10 cellular contexts compared by ENCODE assay signal in the genomic region with DNA sequence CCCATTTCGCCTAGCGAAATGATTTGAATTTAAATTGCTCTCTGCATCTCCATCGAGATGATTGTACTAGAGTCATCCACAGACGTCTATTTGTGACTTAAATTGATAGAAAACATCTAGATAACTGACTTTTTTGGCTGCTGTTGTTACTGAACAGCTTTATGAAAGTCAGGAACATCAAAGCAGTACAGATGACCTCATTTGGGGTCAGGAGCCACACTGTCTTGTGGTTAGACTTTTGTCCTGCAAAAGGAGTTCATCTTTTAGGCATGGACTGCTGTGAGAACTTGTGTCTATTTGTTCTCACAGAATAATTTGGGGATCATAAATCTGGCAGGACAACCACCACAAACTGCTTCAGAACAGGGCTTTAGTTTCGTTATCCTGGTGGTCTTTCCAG. TPM values are rescaled to one million over a fixed set of nuclear protein-coding genes. Genes with fewer than 3 reads are reported as not detected.
"Had no signal": no experiment of that assay in that cellular context is flagged by ENCODE, and none has a peak within 500 bp of the region (broad histone marks: within the 10 kb centered on the region; RNA-seq: fewer than 3 reads in every experiment).

No MANE protein-coding gene starts in this region.

RNA-seq across cellular contexts. Expression of gene OR2T11, which starts 4.8 kb away (rescaled TPM):
- total RNA-seq: activated CD8-positive, alpha-beta memory T cell treated with anti-CD3 and anti-CD28 coated beads for 36 hours; adrenal gland; cardiac septum; esophagus muscularis mucosa; fibroblast of villous mesenchyme; liver; occipital lobe; progenitor cell of endocrine pancreas; right cardiac atrium; urinary bladder had no signal

RNA-seq across cellular contexts. Expression of gene OR2T35, which starts 5.4 kb away (rescaled TPM):
- total RNA-seq: activated CD8-positive, alpha-beta memory T cell treated with anti-CD3 and anti-CD28 coated beads for 36 hours; adrenal gland; cardiac septum; esophagus muscularis mucosa; fibroblast of villous mesenchyme; liver; occipital lobe; progenitor cell of endocrine pancreas; right cardiac atrium; urinary bladder had no signal

RNA-seq across cellular contexts. Expression of gene OR2T27, which starts 15.7 kb away (rescaled TPM):
- total RNA-seq: activated CD8-positive, alpha-beta memory T cell treated with anti-CD3 and anti-CD28 coated beads for 36 hours; adrenal gland; cardiac septum; esophagus muscularis mucosa; fibroblast of villous mesenchyme; liver; occipital lobe; progenitor cell of endocrine pancreas; right cardiac atrium; urinary bladder had no signal

RNA-seq across cellular contexts. Expression of gene OR2T10, which starts 42.2 kb away (rescaled TPM):
- total RNA-seq: activated CD8-positive, alpha-beta memory T cell treated with anti-CD3 and anti-CD28 coated beads for 36 hours; adrenal gland; cardiac septum; esophagus muscularis mucosa; fibroblast of villous mesenchyme; liver; occipital lobe; progenitor cell of endocrine pancreas; right cardiac atrium; urinary bladder had no signal
